Comparison of ENCODE assay signal across 2 cellular contexts in the genomic region with DNA sequence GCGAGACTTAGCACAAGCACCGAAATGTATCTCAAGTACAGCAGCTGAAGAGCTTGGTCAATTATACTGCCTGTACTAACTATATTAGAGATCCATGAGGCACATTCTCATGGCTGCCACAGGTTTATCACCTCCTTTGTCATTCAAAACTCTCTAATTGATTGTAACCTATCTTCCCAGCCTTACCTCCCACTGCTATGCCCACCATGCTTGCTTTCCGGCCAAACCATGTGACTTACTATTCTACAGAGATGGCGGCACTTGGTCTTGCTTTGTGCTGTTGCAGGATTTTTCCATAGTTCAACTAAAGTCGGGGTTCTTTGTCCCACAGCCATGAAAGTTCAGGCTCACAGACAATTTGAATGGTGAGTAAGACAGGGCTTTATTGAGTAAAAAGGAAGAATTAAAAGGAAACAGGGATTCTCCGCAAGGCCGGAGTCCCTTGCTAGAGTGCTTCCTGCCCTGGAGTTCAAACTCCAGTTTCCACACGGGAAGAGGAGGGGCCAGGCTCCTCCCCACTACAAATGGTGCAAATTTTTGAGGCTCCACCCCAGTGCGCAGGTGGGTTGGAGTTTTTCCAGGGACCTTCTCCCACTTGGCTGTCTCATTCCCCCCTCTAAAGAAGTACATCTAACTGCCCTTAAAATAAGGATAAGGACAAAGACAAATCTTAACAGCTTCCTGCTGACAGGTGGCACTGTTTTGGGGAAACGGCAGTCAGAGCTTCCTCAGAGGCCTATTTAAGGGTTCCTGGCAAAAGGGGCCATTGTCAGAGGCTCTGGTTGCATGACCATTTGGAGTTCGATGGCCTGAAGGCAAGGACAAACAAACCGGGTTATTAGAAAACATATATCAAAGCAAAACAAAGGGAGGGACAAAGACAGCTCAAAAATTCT.
TF ChIP-seq lines count a peak whose summit lies in the region.

No MANE protein-coding gene starts in this region.

TF ChIP-seq in SK-N-SH treated with all-trans-retinoic acid at 6 μM for 48 hours, 23 proteins besides CTCF, POLR2A, EP300 and RAD21 (continues in another document):
- no peak for TF ChIP-seq ZNF8 (CRISPR knock-in tag; IDR thresholded peaks at IDR 0.05)
- no peak for TF ChIP-seq BACH2 (CRISPR knock-in tag; IDR thresholded peaks at IDR 0.05; ENCODE audit: borderline replicate concordance)
- TF ChIP-seq SNAI2 (CRISPR knock-in tag; IDR thresholded peaks at IDR 0.05): no peak
- no peak for TF ChIP-seq ZFP30 (CRISPR knock-in tag; IDR thresholded peaks at IDR 0.05)
- TF ChIP-seq, protein P1, sequence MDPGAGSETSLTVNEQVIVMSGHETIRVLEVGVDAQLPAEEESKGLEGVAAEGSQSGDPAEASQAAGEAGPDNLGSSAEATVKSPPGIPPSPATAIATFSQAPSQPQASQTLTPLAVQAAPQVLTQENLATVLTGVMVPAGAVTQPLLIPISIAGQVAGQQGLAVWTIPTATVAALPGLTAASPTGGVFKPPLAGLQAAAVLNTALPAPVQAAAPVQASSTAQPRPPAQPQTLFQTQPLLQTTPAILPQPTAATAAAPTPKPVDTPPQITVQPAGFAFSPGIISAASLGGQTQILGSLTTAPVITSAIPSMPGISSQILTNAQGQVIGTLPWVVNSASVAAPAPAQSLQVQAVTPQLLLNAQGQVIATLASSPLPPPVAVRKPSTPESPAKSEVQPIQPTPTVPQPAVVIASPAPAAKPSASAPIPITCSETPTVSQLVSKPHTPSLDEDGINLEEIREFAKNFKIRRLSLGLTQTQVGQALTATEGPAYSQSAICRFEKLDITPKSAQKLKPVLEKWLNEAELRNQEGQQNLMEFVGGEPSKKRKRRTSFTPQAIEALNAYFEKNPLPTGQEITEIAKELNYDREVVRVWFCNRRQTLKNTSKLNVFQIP (CRISPR knock-in tag; IDR thresholded peaks at IDR 0.05; ENCODE audit: borderline replicate concordance, low read depth): no peak
- TF ChIP-seq TOX (CRISPR knock-in tag; IDR thresholded peaks at IDR 0.05; ENCODE audit: borderline replicate concordance): no peak
- TF ChIP-seq ZFP3 (CRISPR knock-in tag; IDR thresholded peaks at IDR 0.05): no peak
- no peak for TF ChIP-seq ARNTL (CRISPR knock-in tag; IDR thresholded peaks at IDR 0.05; ENCODE audit: borderline replicate concordance, low read depth)
- TF ChIP-seq, protein P2, sequence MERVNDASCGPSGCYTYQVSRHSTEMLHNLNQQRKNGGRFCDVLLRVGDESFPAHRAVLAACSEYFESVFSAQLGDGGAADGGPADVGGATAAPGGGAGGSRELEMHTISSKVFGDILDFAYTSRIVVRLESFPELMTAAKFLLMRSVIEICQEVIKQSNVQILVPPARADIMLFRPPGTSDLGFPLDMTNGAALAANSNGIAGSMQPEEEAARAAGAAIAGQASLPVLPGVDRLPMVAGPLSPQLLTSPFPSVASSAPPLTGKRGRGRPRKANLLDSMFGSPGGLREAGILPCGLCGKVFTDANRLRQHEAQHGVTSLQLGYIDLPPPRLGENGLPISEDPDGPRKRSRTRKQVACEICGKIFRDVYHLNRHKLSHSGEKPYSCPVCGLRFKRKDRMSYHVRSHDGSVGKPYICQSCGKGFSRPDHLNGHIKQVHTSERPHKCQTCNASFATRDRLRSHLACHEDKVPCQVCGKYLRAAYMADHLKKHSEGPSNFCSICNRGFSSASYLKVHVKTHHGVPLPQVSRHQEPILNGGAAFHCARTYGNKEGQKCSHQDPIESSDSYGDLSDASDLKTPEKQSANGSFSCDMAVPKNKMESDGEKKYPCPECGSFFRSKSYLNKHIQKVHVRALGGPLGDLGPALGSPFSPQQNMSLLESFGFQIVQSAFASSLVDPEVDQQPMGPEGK (CRISPR knock-in tag; IDR thresholded peaks at IDR 0.05; ENCODE audit: borderline replicate concordance): no peak
- TF ChIP-seq, protein P3, sequence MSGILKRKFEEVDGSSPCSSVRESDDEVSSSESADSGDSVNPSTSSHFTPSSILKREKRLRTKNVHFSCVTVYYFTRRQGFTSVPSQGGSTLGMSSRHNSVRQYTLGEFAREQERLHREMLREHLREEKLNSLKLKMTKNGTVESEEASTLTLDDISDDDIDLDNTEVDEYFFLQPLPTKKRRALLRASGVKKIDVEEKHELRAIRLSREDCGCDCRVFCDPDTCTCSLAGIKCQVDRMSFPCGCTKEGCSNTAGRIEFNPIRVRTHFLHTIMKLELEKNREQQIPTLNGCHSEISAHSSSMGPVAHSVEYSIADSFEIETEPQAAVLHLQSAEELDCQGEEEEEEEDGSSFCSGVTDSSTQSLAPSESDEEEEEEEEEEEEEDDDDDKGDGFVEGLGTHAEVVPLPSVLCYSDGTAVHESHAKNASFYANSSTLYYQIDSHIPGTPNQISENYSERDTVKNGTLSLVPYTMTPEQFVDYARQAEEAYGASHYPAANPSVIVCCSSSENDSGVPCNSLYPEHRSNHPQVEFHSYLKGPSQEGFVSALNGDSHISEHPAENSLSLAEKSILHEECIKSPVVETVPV (CRISPR knock-in tag; IDR thresholded peaks at IDR 0.05): no peak
- TF ChIP-seq, protein P4, sequence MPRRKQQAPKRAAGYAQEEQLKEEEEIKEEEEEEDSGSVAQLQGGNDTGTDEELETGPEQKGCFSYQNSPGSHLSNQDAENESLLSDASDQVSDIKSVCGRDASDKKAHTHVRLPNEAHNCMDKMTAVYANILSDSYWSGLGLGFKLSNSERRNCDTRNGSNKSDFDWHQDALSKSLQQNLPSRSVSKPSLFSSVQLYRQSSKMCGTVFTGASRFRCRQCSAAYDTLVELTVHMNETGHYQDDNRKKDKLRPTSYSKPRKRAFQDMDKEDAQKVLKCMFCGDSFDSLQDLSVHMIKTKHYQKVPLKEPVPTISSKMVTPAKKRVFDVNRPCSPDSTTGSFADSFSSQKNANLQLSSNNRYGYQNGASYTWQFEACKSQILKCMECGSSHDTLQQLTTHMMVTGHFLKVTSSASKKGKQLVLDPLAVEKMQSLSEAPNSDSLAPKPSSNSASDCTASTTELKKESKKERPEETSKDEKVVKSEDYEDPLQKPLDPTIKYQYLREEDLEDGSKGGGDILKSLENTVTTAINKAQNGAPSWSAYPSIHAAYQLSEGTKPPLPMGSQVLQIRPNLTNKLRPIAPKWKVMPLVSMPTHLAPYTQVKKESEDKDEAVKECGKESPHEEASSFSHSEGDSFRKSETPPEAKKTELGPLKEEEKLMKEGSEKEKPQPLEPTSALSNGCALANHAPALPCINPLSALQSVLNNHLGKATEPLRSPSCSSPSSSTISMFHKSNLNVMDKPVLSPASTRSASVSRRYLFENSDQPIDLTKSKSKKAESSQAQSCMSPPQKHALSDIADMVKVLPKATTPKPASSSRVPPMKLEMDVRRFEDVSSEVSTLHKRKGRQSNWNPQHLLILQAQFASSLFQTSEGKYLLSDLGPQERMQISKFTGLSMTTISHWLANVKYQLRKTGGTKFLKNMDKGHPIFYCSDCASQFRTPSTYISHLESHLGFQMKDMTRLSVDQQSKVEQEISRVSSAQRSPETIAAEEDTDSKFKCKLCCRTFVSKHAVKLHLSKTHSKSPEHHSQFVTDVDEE (CRISPR knock-in tag; IDR thresholded peaks at IDR 0.05): no peak
- TF ChIP-seq, protein P5, sequence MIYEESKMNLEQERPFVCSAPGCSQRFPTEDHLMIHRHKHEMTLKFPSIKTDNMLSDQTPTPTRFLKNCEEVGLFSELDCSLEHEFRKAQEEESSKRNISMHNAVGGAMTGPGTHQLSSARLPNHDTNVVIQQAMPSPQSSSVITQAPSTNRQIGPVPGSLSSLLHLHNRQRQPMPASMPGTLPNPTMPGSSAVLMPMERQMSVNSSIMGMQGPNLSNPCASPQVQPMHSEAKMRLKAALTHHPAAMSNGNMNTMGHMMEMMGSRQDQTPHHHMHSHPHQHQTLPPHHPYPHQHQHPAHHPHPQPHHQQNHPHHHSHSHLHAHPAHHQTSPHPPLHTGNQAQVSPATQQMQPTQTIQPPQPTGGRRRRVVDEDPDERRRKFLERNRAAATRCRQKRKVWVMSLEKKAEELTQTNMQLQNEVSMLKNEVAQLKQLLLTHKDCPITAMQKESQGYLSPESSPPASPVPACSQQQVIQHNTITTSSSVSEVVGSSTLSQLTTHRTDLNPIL (CRISPR knock-in tag; IDR thresholded peaks at IDR 0.05; ENCODE audit: low read depth): no peak
- TF ChIP-seq GLIS3 (CRISPR knock-in tag; IDR thresholded peaks at IDR 0.05): no peak
- no peak for TF ChIP-seq ZC3H10 (CRISPR knock-in tag; IDR thresholded peaks at IDR 0.05)
- TF ChIP-seq ZNF565 (CRISPR knock-in tag; conservative IDR thresholded peaks at IDR 0.05; ENCODE audit: low read depth): no peak

TF ChIP-seq in SK-N-SH, 30 proteins besides CTCF, POLR2A, EP300 and RAD21:
- TF ChIP-seq NRF1 (IDR thresholded peaks at IDR 0.05; ENCODE audit: low read depth, low read length) (no peak), JUND (IDR thresholded peaks at IDR 0.05) (no peak), RXRA (IDR thresholded peaks at IDR 0.05; ENCODE audit: borderline replicate concordance, low read depth) (no peak), CHD2 (IDR thresholded peaks at IDR 0.05; ENCODE audit: low read length, partially characterized antibody) (no peak), GABPA (IDR thresholded peaks at IDR 0.05; ENCODE audit: low read depth) (no peak), FOSL2 (IDR thresholded peaks at IDR 0.05; ENCODE audit: borderline replicate concordance, low read depth) (no peak), SMC3 (IDR thresholded peaks at IDR 0.05; ENCODE audit: low read depth, low read length) (no peak)
- TF ChIP-seq, protein P6, sequence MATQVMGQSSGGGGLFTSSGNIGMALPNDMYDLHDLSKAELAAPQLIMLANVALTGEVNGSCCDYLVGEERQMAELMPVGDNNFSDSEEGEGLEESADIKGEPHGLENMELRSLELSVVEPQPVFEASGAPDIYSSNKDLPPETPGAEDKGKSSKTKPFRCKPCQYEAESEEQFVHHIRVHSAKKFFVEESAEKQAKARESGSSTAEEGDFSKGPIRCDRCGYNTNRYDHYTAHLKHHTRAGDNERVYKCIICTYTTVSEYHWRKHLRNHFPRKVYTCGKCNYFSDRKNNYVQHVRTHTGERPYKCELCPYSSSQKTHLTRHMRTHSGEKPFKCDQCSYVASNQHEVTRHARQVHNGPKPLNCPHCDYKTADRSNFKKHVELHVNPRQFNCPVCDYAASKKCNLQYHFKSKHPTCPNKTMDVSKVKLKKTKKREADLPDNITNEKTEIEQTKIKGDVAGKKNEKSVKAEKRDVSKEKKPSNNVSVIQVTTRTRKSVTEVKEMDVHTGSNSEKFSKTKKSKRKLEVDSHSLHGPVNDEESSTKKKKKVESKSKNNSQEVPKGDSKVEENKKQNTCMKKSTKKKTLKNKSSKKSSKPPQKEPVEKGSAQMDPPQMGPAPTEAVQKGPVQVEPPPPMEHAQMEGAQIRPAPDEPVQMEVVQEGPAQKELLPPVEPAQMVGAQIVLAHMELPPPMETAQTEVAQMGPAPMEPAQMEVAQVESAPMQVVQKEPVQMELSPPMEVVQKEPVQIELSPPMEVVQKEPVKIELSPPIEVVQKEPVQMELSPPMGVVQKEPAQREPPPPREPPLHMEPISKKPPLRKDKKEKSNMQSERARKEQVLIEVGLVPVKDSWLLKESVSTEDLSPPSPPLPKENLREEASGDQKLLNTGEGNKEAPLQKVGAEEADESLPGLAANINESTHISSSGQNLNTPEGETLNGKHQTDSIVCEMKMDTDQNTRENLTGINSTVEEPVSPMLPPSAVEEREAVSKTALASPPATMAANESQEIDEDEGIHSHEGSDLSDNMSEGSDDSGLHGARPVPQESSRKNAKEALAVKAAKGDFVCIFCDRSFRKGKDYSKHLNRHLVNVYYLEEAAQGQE (IDR thresholded peaks at IDR 0.05; ENCODE audit: low read depth, low read length): no peak
- TF ChIP-seq, protein P7, sequence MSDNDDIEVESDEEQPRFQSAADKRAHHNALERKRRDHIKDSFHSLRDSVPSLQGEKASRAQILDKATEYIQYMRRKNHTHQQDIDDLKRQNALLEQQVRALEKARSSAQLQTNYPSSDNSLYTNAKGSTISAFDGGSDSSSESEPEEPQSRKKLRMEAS (IDR thresholded peaks at IDR 0.05; ENCODE audit: low read depth): no peak
- TF ChIP-seq, protein P8, sequence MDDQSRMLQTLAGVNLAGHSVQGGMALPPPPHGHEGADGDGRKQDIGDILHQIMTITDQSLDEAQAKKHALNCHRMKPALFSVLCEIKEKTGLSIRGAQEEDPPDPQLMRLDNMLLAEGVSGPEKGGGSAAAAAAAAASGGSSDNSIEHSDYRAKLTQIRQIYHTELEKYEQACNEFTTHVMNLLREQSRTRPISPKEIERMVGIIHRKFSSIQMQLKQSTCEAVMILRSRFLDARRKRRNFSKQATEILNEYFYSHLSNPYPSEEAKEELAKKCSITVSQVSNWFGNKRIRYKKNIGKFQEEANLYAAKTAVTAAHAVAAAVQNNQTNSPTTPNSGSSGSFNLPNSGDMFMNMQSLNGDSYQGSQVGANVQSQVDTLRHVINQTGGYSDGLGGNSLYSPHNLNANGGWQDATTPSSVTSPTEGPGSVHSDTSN (IDR thresholded peaks at IDR 0.05): no peak
- TF ChIP-seq, protein P9, sequence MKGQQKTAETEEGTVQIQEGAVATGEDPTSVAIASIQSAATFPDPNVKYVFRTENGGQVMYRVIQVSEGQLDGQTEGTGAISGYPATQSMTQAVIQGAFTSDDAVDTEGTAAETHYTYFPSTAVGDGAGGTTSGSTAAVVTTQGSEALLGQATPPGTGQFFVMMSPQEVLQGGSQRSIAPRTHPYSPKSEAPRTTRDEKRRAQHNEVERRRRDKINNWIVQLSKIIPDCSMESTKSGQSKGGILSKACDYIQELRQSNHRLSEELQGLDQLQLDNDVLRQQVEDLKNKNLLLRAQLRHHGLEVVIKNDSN (IDR thresholded peaks at IDR 0.05; ENCODE audit: borderline replicate concordance, low read depth): no peak
